27 cellular contexts compared by ENCODE assay signal in the genomic region with DNA sequence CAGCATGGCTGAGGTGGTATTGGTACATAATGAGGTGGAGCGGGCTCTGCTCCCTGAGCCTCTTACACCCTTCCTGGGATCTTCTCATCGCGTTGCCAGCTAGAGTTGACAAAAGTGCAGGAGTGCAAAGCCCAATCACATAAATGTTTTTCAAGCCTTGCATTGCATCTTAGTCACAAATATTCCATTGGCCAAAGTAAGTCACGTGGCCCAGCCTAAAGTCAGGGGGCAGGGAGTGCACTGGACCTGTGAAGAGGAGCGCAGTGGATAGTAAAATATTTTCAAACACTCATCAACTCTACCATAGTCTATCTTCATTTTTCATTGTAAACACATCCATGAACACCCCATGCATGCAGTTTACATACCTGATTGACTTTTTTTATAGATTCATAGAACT.
"Had no signal": no experiment of that assay in that cellular context is flagged by ENCODE, and none has a peak within 500 bp of the region (broad histone marks: within the 10 kb centered on the region; RNA-seq: fewer than 3 reads in every experiment).

No MANE protein-coding gene starts in this region.

- H3K9me3 ChIP-seq: stomach, suprapubic skin, testis, thoracic aorta, thyroid gland, tibial artery, tibial nerve, transverse colon, upper lobe of left lung, upper lobe of right lung, uterus, vagina had no signal

- H3K4me1 ChIP-seq: stomach, suprapubic skin, testis, thyroid gland, transverse colon, upper lobe of left lung, upper lobe of right lung, uterus, vagina had no signal

- FAIRE-seq: urothelium cell line had no signal

- H3K4me3 ChIP-seq: stomach, suprapubic skin, testis, thoracic aorta, thyroid gland, tibial artery, tibial nerve, transverse colon, upper lobe of left lung, upper lobe of right lung, uterus, vagina had no signal

- H3K36me3 ChIP-seq: stomach, suprapubic skin, thoracic aorta, thyroid gland, tibial artery, tibial nerve, transverse colon, upper lobe of left lung, upper lobe of right lung, uterus, vagina had no signal

- ATAC-seq: stimulated activated effector memory CD8-positive, alpha-beta T cell treated with anti-CD3 and anti-CD28 coated beads, Interleukin-12 subunit alpha, Interleukin-12 subunit beta, amount 100 ng/mL, for 72 hours; stimulated activated memory B cell treated with anti-CD40 and anti-IgM and Interleukin-4, amounts not matched to agents 10 μg/mL and 1 μg/mL and 100 μg/mL, for 72 hours; stimulated activated naive B cell treated with anti-CD40 and anti-IgM and Interleukin-4, amounts not matched to agents 10 μg/mL and 1 μg/mL and 100 μg/mL, for 72 hours; stimulated activated naive CD8-positive, alpha-beta T cell treated with anti-CD3 and anti-CD28 coated beads, Interleukin-15, amount 100 ng/mL, for 72 hours; stimulated activated naive CD8-positive, alpha-beta T cell treated with anti-CD3 and anti-CD28 coated beads, Interleukin-15, Interleukin-2, amounts not matched to agents 100 U/mL and 50 U/mL, for 24 hours; upper lobe of right lung had no signal

- DNase-seq: stimulated activated CD4-positive, alpha-beta T cell treated with anti-CD3 and anti-CD28 coated beads, Interleukin-2, amount 100 ng/mL, for 48 hours; stimulated activated CD4-positive, alpha-beta T cell treated with anti-CD3 and anti-CD28 coated beads, Interleukin-4, amount 100 ng/mL, for 1 hour; stimulated activated CD4-positive, alpha-beta T cell treated with anti-CD3 and anti-CD28 coated beads, Interleukin-4, amount 100 ng/mL, for 24 hours; stimulated activated CD4-positive, alpha-beta T cell treated with anti-CD3 and anti-CD28 coated beads, Interleukin-4, amount 100 ng/mL, for 4 hours; stimulated activated CD8-positive, alpha-beta memory T cell treated with anti-CD3 and anti-CD28 coated beads, Interleukin-4, amount 100 ng/mL, for 48 hours; stimulated activated naive B cell treated with anti-CD40 and anti-IgM and Interleukin-4, amounts not matched to agents 10 μg/mL and 1 μg/mL and 100 μg/mL, for 72 hours; stimulated activated naive CD4-positive, alpha-beta T cell; stimulated activated naive CD4-positive, alpha-beta T cell treated with Interleukin-2 at 50 U/mL for 16 hours; stimulated activated naive CD8-positive, alpha-beta T cell treated with anti-CD3 and anti-CD28 coated beads, Interleukin-15, amount 100 ng/mL, for 72 hours; stimulated activated naive CD8-positive, alpha-beta T cell treated with anti-CD3 and anti-CD28 coated beads, Interleukin-15, Interleukin-2, amounts not matched to agents 100 U/mL and 50 U/mL, for 24 hours; stomach; substantia nigra; testis; thyroid gland; tibial artery; transverse colon; trophoblast cell; upper lobe of left lung; upper lobe of right lung; uterus had no signal

- H3K27me3 ChIP-seq: stomach, suprapubic skin, testis, thyroid gland, tibial artery, tibial nerve, transverse colon, upper lobe of left lung, upper lobe of right lung, uterus, vagina had no signal

- H3K27ac ChIP-seq: stomach, suprapubic skin, testis, thoracic aorta, thyroid gland, tibial artery, tibial nerve, transverse colon, upper lobe of left lung, upper lobe of right lung, uterus, vagina had no signal
